ENCODE assay signal across 8 cellular contexts in the genomic region with DNA sequence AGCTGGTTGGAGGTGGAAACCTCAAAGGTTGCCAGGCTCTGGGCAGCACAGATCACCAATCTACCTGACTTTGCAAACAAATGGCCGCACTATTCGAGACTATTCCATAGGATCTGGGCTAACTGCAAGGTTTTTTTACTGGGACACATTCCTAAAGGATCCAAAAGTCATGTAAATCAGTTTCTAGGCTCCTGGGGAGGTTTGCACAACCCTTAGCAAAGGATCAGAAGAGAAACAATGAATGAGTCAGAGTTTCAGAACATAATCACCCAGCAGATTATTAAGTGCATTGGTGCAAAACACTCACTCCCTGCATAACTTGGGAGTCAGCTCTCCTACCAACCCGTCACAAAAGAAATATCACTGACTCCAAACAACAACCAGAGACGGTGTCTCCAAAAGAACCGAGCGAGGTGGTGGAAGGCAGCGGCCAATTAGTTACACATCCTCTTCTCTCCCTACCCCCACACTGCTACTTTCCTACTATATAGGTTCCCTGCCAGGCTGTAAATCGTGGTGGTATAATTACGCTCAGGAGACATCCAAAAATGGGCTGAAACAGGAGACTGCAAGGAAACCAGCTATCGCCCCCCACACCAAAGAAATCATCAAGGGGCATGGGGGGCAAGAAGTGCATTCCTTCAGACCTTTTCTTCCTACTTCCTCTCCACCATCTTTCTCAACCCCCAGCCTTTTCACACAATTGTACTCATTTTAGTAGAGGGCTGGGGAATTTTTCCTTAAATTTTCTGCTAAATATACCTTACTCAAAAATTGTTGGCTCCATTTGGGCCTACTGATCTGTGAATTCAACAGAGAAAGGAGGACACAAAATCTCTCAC. TPM values are rescaled to one million over a fixed set of nuclear protein-coding genes. Genes with fewer than 3 reads are reported as not detected.
DNase-seq lines count a peak whose midpoint lies in the region; ATAC-seq and TF ChIP-seq lines count a peak whose summit lies in the region.

No MANE protein-coding gene starts in this region.

- peak overlapping the region; percentile 91 for H3K56ac ChIP-seq in mesendoderm (ENCODE audit: low read length)

- TF ChIP-seq POLR2A in GM18505 (IDR thresholded peaks at IDR 0.05; ENCODE audit: borderline replicate concordance, extremely low read depth, insufficient read depth, insufficient read length) (peak; percentile 37), vagina (IDR thresholded peaks at IDR 0.05) (no peak)

- H3K27ac ChIP-seq in RWPE2 (ENCODE audit: poor library complexity, severe bottlenecking), result peak overlapping the region; percentile 96
- peak overlapping the region; percentile 89 for H3K27ac ChIP-seq in mesendoderm (ENCODE audit: low read depth, low read length)
- peak overlapping the region; percentile 99 for H3K27ac ChIP-seq in vagina

- peak overlapping the region; percentile 96 for H3K18ac ChIP-seq in mesendoderm (ENCODE audit: low read length)

- no peaks in the 10 kb centered on the region for H3K9me3 ChIP-seq in RWPE2 (ENCODE audit: severe bottlenecking)
- no peaks in the 10 kb centered on the region for H3K9me3 ChIP-seq in endocrine pancreas (ENCODE audit: control insufficient read depth, low read length)
- H3K9me3 ChIP-seq in vagina, result no peaks in the 10 kb centered on the region

- H3K79me2 ChIP-seq in mesendoderm (ENCODE audit: control insufficient read depth, insufficient read depth, low read length), result peaks cover 44% of the 10 kb centered on the region

- WGBS in mesendoderm (ENCODE audit: extremely low coverage, insufficient coverage, low lambda C conversion rate), result no CpG with 5 or more reads among the region's 10 CpGs

- H3K9ac ChIP-seq in endocrine pancreas (ENCODE audit: control insufficient read depth, insufficient read depth, low read length) (peak overlapping the region; percentile 34), mesendoderm (ENCODE audit: low read length) (peak overlapping the region; percentile 84)

- peak overlapping the region; percentile 27 for H4K5ac ChIP-seq in mesendoderm (ENCODE audit: low read length)

- DNase-seq in AG10803 (ENCODE audit: low read depth) (peak; percentile 79), RWPE2 (ENCODE audit: low spot score) (no peak), mesendoderm (peak; percentile 78), vagina (ENCODE audit: extremely low spot score in 2 of 2) (no peak)
- no peak for DNase-seq in activated CD4-positive, CD25-positive, alpha-beta regulatory T cell (lab: John Stamatoyannopoulos, UW)

- TF ChIP-seq CTCF in AG10803 (conservative IDR thresholded peaks at IDR 0.05; ENCODE audit: low read length), result no peak
- no peak for TF ChIP-seq CTCF in RWPE2 (IDR thresholded peaks at IDR 0.05; ENCODE audit: poor library complexity, severe bottlenecking)
- no peak for TF ChIP-seq CTCF in vagina (IDR thresholded peaks at IDR 0.05)

- peak overlapping the region; percentile 92 for H3K4me3 ChIP-seq in AG10803 (ENCODE audit: low read length)
- peak overlapping the region; percentile 95 for H3K4me3 ChIP-seq in RWPE2 (ENCODE audit: severe bottlenecking)
- H3K4me3 ChIP-seq in endocrine pancreas (ENCODE audit: control insufficient read depth, insufficient read depth, low read length), result peak overlapping the region; percentile 98
- H3K4me3 ChIP-seq in mesendoderm (ENCODE audit: low read length), result peak overlapping the region; percentile 23
- peak overlapping the region; percentile 69 to 92 for H3K4me3 ChIP-seq in vagina

- peaks cover 3% of the 10 kb centered on the region for H3K79me1 ChIP-seq in mesendoderm (ENCODE audit: low read length)

- no peak overlapping the region for H2AK5ac ChIP-seq in mesendoderm (ENCODE audit: low read length)

- H3K4ac ChIP-seq in mesendoderm (ENCODE audit: low read depth, low read length), result no peak overlapping the region

- H3K4me1 ChIP-seq in RWPE2 (ENCODE audit: insufficient read depth, poor library complexity, severe bottlenecking) (peaks cover 13% of the 10 kb centered on the region), endocrine pancreas (ENCODE audit: control insufficient read depth, insufficient read depth, low read length) (peaks cover 7% of the 10 kb centered on the region), mesendoderm (ENCODE audit: control insufficient read depth, low read depth, low read length) (peaks cover 4% of the 10 kb centered on the region), vagina (peaks cover 45% of the 10 kb centered on the region)

- H3K36me3 ChIP-seq in RWPE2 (ENCODE audit: low read depth) (peaks cover 31% of the 10 kb centered on the region), endocrine pancreas (ENCODE audit: control insufficient read depth, insufficient read depth, low read length) (no peaks in the 10 kb centered on the region), mesendoderm (ENCODE audit: control insufficient read depth, insufficient read depth, low read length) (no peaks in the 10 kb centered on the region), vagina (no peaks in the 10 kb centered on the region)

- H3K4me2 ChIP-seq in mesendoderm (ENCODE audit: low read length), result peak overlapping the region; percentile 82

- H3K27me3 ChIP-seq in RWPE2 (ENCODE audit: insufficient read depth, poor library complexity, severe bottlenecking) (no peaks in the 10 kb centered on the region), endocrine pancreas (ENCODE audit: control insufficient read depth, insufficient read depth, low read length) (no peaks in the 10 kb centered on the region), mesendoderm (ENCODE audit: insufficient read depth, low read length, poor library complexity) (no peaks in the 10 kb centered on the region), vagina (no peaks in the 10 kb centered on the region)

- peak overlapping the region; percentile 70 for H4K8ac ChIP-seq in mesendoderm (ENCODE audit: low read depth, low read length)

- H2BK15ac ChIP-seq in mesendoderm (replicated peaks; ENCODE audit: low read depth), result peak overlapping the region; percentile 62

- no peak for ATAC-seq in GM18505 (IDR thresholded peaks at IDR 0.05; ENCODE audit: unreplicated experiment)
- ATAC-seq in HG03342 (IDR thresholded peaks at IDR 0.05; ENCODE audit: unreplicated experiment), result peak; percentile 22
- ATAC-seq in RWPE2 (ENCODE audit: low read depth), result peak; percentile 70

- H2BK120ac ChIP-seq in mesendoderm (ENCODE audit: low read depth, low read length), result peak overlapping the region; percentile 90

- H3K23ac ChIP-seq in mesendoderm (ENCODE audit: low read length), result peak overlapping the region; percentile 76

- intact Hi-C loops in vagina (cut with DNase I), result loop anchor here (10.0 kb wide), 1 partner anchor 125 kb away; no protein-coding TSS in a partner anchor

- peak overlapping the region; percentile 54 for H2BK5ac ChIP-seq in mesendoderm (ENCODE audit: low read length)

RNA-seq across cellular contexts. Expression of a gene that starts 3.2 kb away (rescaled TPM):
- polyA plus RNA-seq in mesendoderm (2013, experiment 1 of 2), result 54.7 TPM
- 53.1 TPM for polyA plus RNA-seq in mesendoderm (2013, experiment 2 of 2)
- 68.5 TPM for total RNA-seq in vagina

Comparison
In these comparisons a context has a peak if more than half of its experiments do, and no peak if none do; other contexts are left out.
1. DNase-seq: peak in AG10803 (single experiment) and mesendoderm (single experiment); none in RWPE2 (single experiment), vagina (0 of 2) and activated CD4-positive, CD25-positive, alpha-beta regulatory T cell (0 of 4).
2. H3K4me3 ChIP-seq: peak in every context shown above with its lines; median percentile 98 in endocrine pancreas; 95 in RWPE2; 92 in AG10803; 80 in vagina; 23 in mesendoderm.
3. Peak in every context shown above with its lines, with median percentiles within 50 percentile points of each other: H3K27ac ChIP-seq.